In genomic region chr3:195770081-195770840, GRCh38 we compare ENCODE assay signal across 28 cellular contexts. TPM values are rescaled to one million over a fixed set of nuclear protein-coding genes. Genes with fewer than 3 reads are reported as not detected.
DNase-seq lines count a peak whose midpoint lies in the region; ATAC-seq and TF ChIP-seq lines count a peak whose summit lies in the region.
"Had no signal": no experiment of that assay in that cellular context is flagged by ENCODE, and none has a peak within 500 bp of the region (broad histone marks: within the 10 kb centered on the region; RNA-seq: fewer than 3 reads in every experiment).

No MANE protein-coding gene starts in this region.

- H3K4me3 Mint-ChIP-seq in glutamatergic neuron (ENCODE audit: unreplicated experiment) = no peak overlapping the region
- H3K4me3 Mint-ChIP-seq: H9; memory B cell; naive B cell; stimulated activated memory B cell treated with anti-CD40 and anti-IgM and Interleukin-4, amounts not matched to agents 10 μg/mL and 1 μg/mL and 100 μg/mL, for 72 hours had no signal

- ATAC-seq in Right ventricle myocardium superior (ENCODE audit: poor library complexity) (no peak), right lobe of liver (peak in 3 of 4 donors; percentile 19 to 58 (median 52)), upper lobe of right lung (no peak), GM21360 (IDR thresholded peaks at IDR 0.05; ENCODE audit: unreplicated experiment) (no peak), GM18858 (IDR thresholded peaks at IDR 0.05; ENCODE audit: unreplicated experiment) (no peak)
- ATAC-seq: Right ventricle myocardium inferior; stimulated activated memory B cell treated with anti-CD40 and anti-IgM and Interleukin-4, amounts not matched to agents 10 μg/mL and 1 μg/mL and 100 μg/mL, for 72 hours had no signal

- H3K9me3 ChIP-seq in left ventricle myocardium inferior (replicated peaks) (no peaks in the 10 kb centered on the region), right lobe of liver (no peaks in the 10 kb centered on the region), upper lobe of right lung (no peaks in the 10 kb centered on the region)

- intact Hi-C loops in Right ventricle myocardium superior (cut with DNase I) = no loop called here
- intact Hi-C loops in left ventricle myocardium inferior (cut with micrococcal nuclease) = no loop called here
- intact Hi-C loops in right lobe of liver (cut with DNase I) = no loop called here
- intact Hi-C loops in upper lobe of right lung (cut with DNase I) = no loop called here

- H3K27me3 ChIP-seq in left ventricle myocardium inferior (ENCODE audit: low read depth) = peaks cover 24% of the 10 kb centered on the region
- H3K27me3 ChIP-seq in right lobe of liver = no peaks in the 10 kb centered on the region
- peaks cover 11% of the 10 kb centered on the region for H3K27me3 ChIP-seq in upper lobe of right lung
- H3K27me3 ChIP-seq: BLaER1 treated with 17β-estradiol and CSF1 and Interleukin-3, amounts not matched to agents 10 nM and 100 nM; cardiac muscle cell had no signal

- H3K27ac ChIP-seq in left ventricle myocardium inferior (replicated peaks) = no peak overlapping the region
- H3K27ac ChIP-seq in right lobe of liver = no peak overlapping the region
- H3K27ac ChIP-seq in upper lobe of right lung = no peak overlapping the region
- H3K27ac ChIP-seq: BLaER1 treated with 17β-estradiol and CSF1 and Interleukin-3, amounts not matched to agents 10 nM and 100 nM; cardiac muscle cell; KMS-11 had no signal

- H3K4me1 ChIP-seq in left ventricle myocardium inferior (no peaks in the 10 kb centered on the region), right lobe of liver (no peaks in the 10 kb centered on the region), upper lobe of right lung (no peaks in the 10 kb centered on the region)
- H3K4me1 ChIP-seq: BLaER1 treated with 17β-estradiol and CSF1 and Interleukin-3, amounts not matched to agents 10 nM and 100 nM had no signal

- no peak for TF ChIP-seq POLR2A in right lobe of liver (IDR thresholded peaks at IDR 0.05)

- peaks cover 10% of the 10 kb centered on the region for H3K9me3 Mint-ChIP-seq in glutamatergic neuron (ENCODE audit: unreplicated experiment)
- H3K9me3 Mint-ChIP-seq: memory B cell had no signal

- 49% methylated on average over 7 of the region's 16 CpGs for WGBS in right lobe of liver (ENCODE audit: insufficient coverage, low coverage, low lambda C conversion rate, missing lambda C conversion rate)

- H3K4me3 ChIP-seq in left ventricle myocardium inferior = no peak overlapping the region
- no peak overlapping the region for H3K4me3 ChIP-seq in right lobe of liver
- H3K4me3 ChIP-seq in upper lobe of right lung = no peak overlapping the region
- H3K4me3 ChIP-seq: BLaER1 treated with 17β-estradiol and CSF1 and Interleukin-3, amounts not matched to agents 10 nM and 100 nM; cardiac muscle cell had no signal

- no peak overlapping the region for H3K27ac Mint-ChIP-seq in glutamatergic neuron (ENCODE audit: unreplicated experiment)
- H3K27ac Mint-ChIP-seq: H9; memory B cell; stimulated activated memory B cell treated with anti-CD40 and anti-IgM and Interleukin-4, amounts not matched to agents 10 μg/mL and 1 μg/mL and 100 μg/mL, for 72 hours had no signal

- H3K36me3 ChIP-seq in left ventricle myocardium inferior (no peaks in the 10 kb centered on the region), right lobe of liver (no peaks in the 10 kb centered on the region), upper lobe of right lung (no peaks in the 10 kb centered on the region)
- H3K36me3 ChIP-seq: BLaER1 treated with 17β-estradiol and CSF1 and Interleukin-3, amounts not matched to agents 10 nM and 100 nM; cardiac muscle cell had no signal

- peaks cover 9% of the 10 kb centered on the region for H3K27me3 Mint-ChIP-seq in glutamatergic neuron (ENCODE audit: unreplicated experiment)

- peaks cover 4% of the 10 kb centered on the region for H3K36me3 Mint-ChIP-seq in glutamatergic neuron (ENCODE audit: unreplicated experiment)
- H3K36me3 Mint-ChIP-seq: memory B cell; naive B cell; stimulated activated memory B cell treated with anti-CD40 and anti-IgM and Interleukin-4, amounts not matched to agents 10 μg/mL and 1 μg/mL and 100 μg/mL, for 72 hours had no signal

- no peaks in the 10 kb centered on the region for H3K4me1 Mint-ChIP-seq in glutamatergic neuron (ENCODE audit: low read depth, unreplicated experiment)
- H3K4me1 Mint-ChIP-seq: H9; stimulated activated memory B cell treated with anti-CD40 and anti-IgM and Interleukin-4, amounts not matched to agents 10 μg/mL and 1 μg/mL and 100 μg/mL, for 72 hours had no signal

- no peak for TF ChIP-seq CTCF in left ventricle myocardium inferior (IDR thresholded peaks at IDR 0.05; ENCODE audit: borderline replicate concordance)
- TF ChIP-seq CTCF in right lobe of liver (IDR thresholded peaks at IDR 0.05) = no peak
- TF ChIP-seq CTCF in upper lobe of right lung (IDR thresholded peaks at IDR 0.05) = no peak
- no peak for TF ChIP-seq CTCF in glutamatergic neuron (IDR thresholded peaks at IDR 0.05; ENCODE audit: partially characterized antibody, unreplicated experiment)

- DNase-seq in Right ventricle myocardium superior = peak; percentile 13
- DNase-seq in left ventricle myocardium inferior = no peak
- peak; percentile 7 for DNase-seq in RPMI8226
- DNase-seq in right lobe of liver = peak in 1 of 3 donors; percentile 51
- DNase-seq in upper lobe of right lung = peak; percentile 39
- DNase-seq in glutamatergic neuron = no peak
- DNase-seq: activated CD4-positive, alpha-beta T cell treated with anti-CD3 and anti-CD28 coated beads, Interleukin-2, amount 50 U/mL, for 4 hours; anterior cingulate cortex; COR-L47; H9; kidney glomerular epithelial cell; naive B cell; NCI-H1930; NCI-H226; NCI-H748 treated with DMSO at 0.1 percent for 48 hours; nucleus accumbens; stimulated activated CD4-positive, alpha-beta T cell treated with anti-CD3 and anti-CD28 coated beads, Interleukin-2, amount 100 ng/mL, for 48 hours; SW 1271; T1000 had no signal

RNA-seq across cellular contexts. Expression of gene MUC4, which starts 41.5 kb away (rescaled TPM):
- total RNA-seq in Right ventricle myocardium superior (not detected), left ventricle myocardium inferior (0.11 TPM), right lobe of liver (under 1 TPM in 2 of 6 experiments, not detected in 4; 0.07 to 0.20 TPM), upper lobe of right lung (1.1 TPM), glutamatergic neuron (ENCODE audit: unreplicated experiment) (2.5 TPM)
- total RNA-seq: cardiac muscle cell, Right ventricle myocardium inferior had no signal

RNA-seq across cellular contexts. Expression of gene MUC20, which starts 49.5 kb away (rescaled TPM):
- 5.4 TPM for total RNA-seq in Right ventricle myocardium superior
- total RNA-seq in left ventricle myocardium inferior = 4.7 TPM
- total RNA-seq in right lobe of liver = 10 to 100 TPM in 4 of 6 experiments, 1 to 10 TPM in 2; 1.9 to 40.7 (median 22.6) TPM
- total RNA-seq in upper lobe of right lung = 14.7 TPM
- total RNA-seq in glutamatergic neuron (ENCODE audit: unreplicated experiment) = not detected
- total RNA-seq: H9, HT1080 had no signal

Comparison
In these comparisons a context has a peak if more than half of its experiments do, and no peak if none do; other contexts are left out.
1. DNase-seq: peak in Right ventricle myocardium superior (single experiment), RPMI8226 (single experiment) and upper lobe of right lung (single experiment); none in left ventricle myocardium inferior (single experiment) and glutamatergic neuron (single experiment).
2. ATAC-seq: peak in right lobe of liver (3 of 4); none in Right ventricle myocardium superior (single experiment), upper lobe of right lung (single experiment), GM21360 (single experiment) and GM18858 (single experiment).